In genomic region chr4:89334311-89334710, GRCh38 we compare ENCODE assay signal across 25 cellular contexts. TPM values are rescaled to one million over a fixed set of nuclear protein-coding genes. Genes with fewer than 3 reads are reported as not detected.
"Had no signal": no experiment of that assay in that cellular context is flagged by ENCODE, and none has a peak within 500 bp of the region (broad histone marks: within the 10 kb centered on the region; RNA-seq: fewer than 3 reads in every experiment).

No MANE protein-coding gene starts in this region.

- H3K4me1 ChIP-seq: foreskin keratinocyte, neural progenitor cell, sigmoid colon, testis had no signal

- H3K36me3 Mint-ChIP-seq: naive thymus-derived CD8-positive, alpha-beta T cell; neural progenitor cell had no signal

- H3K27ac ChIP-seq: body of pancreas, foreskin keratinocyte, left lung, neural progenitor cell, sigmoid colon, testis, VCaP had no signal

- H3K36me3 ChIP-seq: left lung, neural progenitor cell, sigmoid colon had no signal

- DNase-seq: activated CD4-positive, alpha-beta T cell treated with anti-CD3 and anti-CD28 coated beads, Interleukin-2, amount 10 ng/mL, durations not matched to agents 24 days and 14 days; activated CD8-positive, alpha-beta memory T cell treated with anti-CD3 and anti-CD28 coated beads, Interleukin-2, amount 10 ng/mL, durations not matched to agents 7 days and 5 days; activated CD8-positive, alpha-beta T cell treated with anti-CD3 and anti-CD28 coated beads for 36 hours; activated gamma-delta T cell; activated naive CD4-positive, alpha-beta T cell treated with anti-CD3 and anti-CD28 coated beads, Interleukin-2, amount 50 U/mL, for 16 hours; activated naive CD8-positive, alpha-beta T cell treated with anti-CD3 and anti-CD28 coated beads, Interleukin-2, amount 50 U/mL, for 24 hours; body of pancreas; dermis blood vessel endothelial cell; effector CD8-positive, alpha-beta T cell; erythroblast; foreskin keratinocyte; kidney glomerular epithelial cell; left lung; naive thymus-derived CD8-positive, alpha-beta T cell; sigmoid colon; stimulated activated CD4-positive, alpha-beta T cell treated with anti-CD3 and anti-CD28 coated beads, Interleukin-15, amount 100 ng/mL, for 24 hours; stimulated activated CD8-positive, alpha-beta memory T cell treated with anti-CD3 and anti-CD28 coated beads, Interleukin-4, amount 100 ng/mL, for 48 hours; stimulated activated naive CD4-positive, alpha-beta T cell; testis; trophoblast cell had no signal

- H3K9me3 Mint-ChIP-seq: activated CD8-positive, alpha-beta T cell treated with anti-CD3 and anti-CD28 coated beads for 36 hours; activated naive CD8-positive, alpha-beta T cell treated with anti-CD3 and anti-CD28 coated beads, Interleukin-2, amount 50 U/mL, for 24 hours; activated T-helper 1 cell treated with anti-CD3 and anti-CD28 coated beads, Interleukin-12 subunit alpha, Interleukin-12 subunit beta, Interleukin-2, Interleukin-4 antibody, amounts not matched to agents 30 ng/mL and 10 ng/mL and 1 ng/mL, durations not matched to agents 14 hours and 24 hours and 36 hours; naive thymus-derived CD8-positive, alpha-beta T cell; neural progenitor cell had no signal

- H3K4me3 Mint-ChIP-seq: activated CD4-positive, alpha-beta T cell treated with anti-CD3 and anti-CD28 coated beads, Interleukin-2, amount 10 ng/mL, durations not matched to agents 24 days and 14 days; activated CD8-positive, alpha-beta memory T cell treated with anti-CD3 and anti-CD28 coated beads, Interleukin-2, amount 10 ng/mL, durations not matched to agents 7 days and 5 days; activated CD8-positive, alpha-beta T cell treated with anti-CD3 and anti-CD28 coated beads for 36 hours; activated naive CD8-positive, alpha-beta T cell treated with anti-CD3 and anti-CD28 coated beads, Interleukin-2, amount 50 U/mL, for 24 hours; activated T-helper 1 cell treated with anti-CD3 and anti-CD28 coated beads, Interleukin-12 subunit alpha, Interleukin-12 subunit beta, Interleukin-2, Interleukin-4 antibody, amounts not matched to agents 30 ng/mL and 10 ng/mL and 1 ng/mL, durations not matched to agents 14 hours and 24 hours and 36 hours; naive thymus-derived CD8-positive, alpha-beta T cell; neural progenitor cell had no signal

- H3K9me3 ChIP-seq: body of pancreas, left lung, sigmoid colon, testis had no signal

- H3K27me3 Mint-ChIP-seq: activated CD4-positive, alpha-beta T cell treated with anti-CD3 and anti-CD28 coated beads, Interleukin-2, amount 10 ng/mL, durations not matched to agents 24 days and 14 days; activated CD8-positive, alpha-beta T cell treated with anti-CD3 and anti-CD28 coated beads for 36 hours; activated naive CD8-positive, alpha-beta T cell treated with anti-CD3 and anti-CD28 coated beads, Interleukin-2, amount 50 U/mL, for 24 hours; naive thymus-derived CD8-positive, alpha-beta T cell had no signal

- H3K27me3 ChIP-seq: body of pancreas, left lung, neural progenitor cell, sigmoid colon, testis had no signal

- H3K4me3 ChIP-seq: body of pancreas, left lung, lung, neural progenitor cell, sigmoid colon, smooth muscle cell, testis had no signal

- H3K4me1 Mint-ChIP-seq: neural progenitor cell had no signal

- H3K27ac Mint-ChIP-seq: activated CD4-positive, alpha-beta T cell treated with anti-CD3 and anti-CD28 coated beads, Interleukin-2, amount 10 ng/mL, durations not matched to agents 24 days and 14 days; activated CD8-positive, alpha-beta memory T cell treated with anti-CD3 and anti-CD28 coated beads, Interleukin-2, amount 10 ng/mL, durations not matched to agents 7 days and 5 days; activated CD8-positive, alpha-beta T cell treated with anti-CD3 and anti-CD28 coated beads for 36 hours; activated naive CD8-positive, alpha-beta T cell treated with anti-CD3 and anti-CD28 coated beads, Interleukin-2, amount 50 U/mL, for 24 hours; activated T-helper 1 cell treated with anti-CD3 and anti-CD28 coated beads, Interleukin-12 subunit alpha, Interleukin-12 subunit beta, Interleukin-2, Interleukin-4 antibody, amounts not matched to agents 30 ng/mL and 10 ng/mL and 1 ng/mL, durations not matched to agents 14 hours and 24 hours and 36 hours; neural progenitor cell had no signal

RNA-seq across cellular contexts. Expression of gene GPRIN3, which starts 26.7 kb away (rescaled TPM):
- total RNA-seq: foreskin keratinocyte had no signal
- polyA plus RNA-seq: foreskin keratinocyte had no signal
